ENCODE assay signal across 25 cellular contexts in the genomic region with DNA sequence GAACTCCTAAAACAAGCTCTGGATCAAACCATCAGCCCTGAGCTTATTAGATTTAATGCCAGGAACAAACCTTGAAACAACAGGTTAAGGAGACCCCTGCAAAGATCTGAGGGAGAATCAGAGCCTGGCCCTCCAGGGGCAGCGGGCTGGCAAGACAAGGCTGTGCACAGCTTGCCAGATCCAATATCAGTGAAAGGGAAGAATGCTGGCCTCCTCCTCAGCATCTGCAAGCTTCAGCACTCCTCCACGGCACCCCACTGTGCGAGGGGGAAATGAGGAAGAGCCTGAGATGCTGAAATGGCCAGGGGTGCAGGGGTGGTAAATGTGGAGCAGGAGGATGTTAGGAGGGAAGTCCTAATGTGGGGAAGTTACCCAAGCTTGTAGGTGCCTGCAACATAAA.
"Had no signal": no experiment of that assay in that cellular context is flagged by ENCODE, and none has a peak within 500 bp of the region (broad histone marks: within the 10 kb centered on the region; RNA-seq: fewer than 3 reads in every experiment).

No MANE protein-coding gene starts in this region.

- H3K36me3 ChIP-seq: breast epithelium, heart right ventricle, tibial nerve, WERI-Rb-1 had no signal

- H3K4me1 ChIP-seq: breast epithelium had no signal

- H3K4me3 ChIP-seq: breast epithelium, heart right ventricle, mucosa of descending colon, skin epidermis, tibial nerve had no signal

- H3K9me3 ChIP-seq: breast epithelium, heart right ventricle, mucosa of descending colon, tibial nerve had no signal

- H3K4me1 Mint-ChIP-seq: naive thymus-derived CD4-positive, alpha-beta T cell; stimulated activated naive B cell treated with anti-CD40 and anti-IgM and Interleukin-4, amounts not matched to agents 10 μg/mL and 1 μg/mL and 100 μg/mL, for 72 hours had no signal

- H3K27ac Mint-ChIP-seq: activated CD8-positive, alpha-beta T cell treated with anti-CD3 and anti-CD28 coated beads, Interleukin-2, amount 10 ng/mL, durations not matched to agents 7 days and 5 days; activated naive CD8-positive, alpha-beta T cell; activated T-cell treated with anti-CD3 and anti-CD28 coated beads, Interleukin-2, amount 50 U/mL, for 72 hours; naive thymus-derived CD4-positive, alpha-beta T cell; progenitor cell of endocrine pancreas; stimulated activated naive B cell treated with anti-CD40 and anti-IgM and Interleukin-4, amounts not matched to agents 10 μg/mL and 1 μg/mL and 100 μg/mL, for 72 hours had no signal

- FAIRE-seq: frontal cortex, islet of Langerhans had no signal

- H3K27ac ChIP-seq: breast epithelium, heart right ventricle, skin epidermis, WERI-Rb-1 had no signal

- H3K27me3 ChIP-seq: heart right ventricle, tibial nerve had no signal

- ATAC-seq: activated CD8-positive, alpha-beta T cell treated with anti-CD3 and anti-CD28 coated beads, Interleukin-2, amount 10 ng/mL, durations not matched to agents 7 days and 5 days; activated T-cell treated with anti-CD3 and anti-CD28 coated beads, Interleukin-2, amount 50 U/mL, for 72 hours; heart right ventricle; left colon; mucosa of descending colon; naive thymus-derived CD4-positive, alpha-beta T cell; right cardiac atrium; stimulated activated naive B cell treated with anti-CD40 and anti-IgM and Interleukin-4, amounts not matched to agents 10 μg/mL and 1 μg/mL and 100 μg/mL, for 72 hours had no signal

- H3K27me3 Mint-ChIP-seq: activated naive CD8-positive, alpha-beta T cell; progenitor cell of endocrine pancreas; stimulated activated naive B cell treated with anti-CD40 and anti-IgM and Interleukin-4, amounts not matched to agents 10 μg/mL and 1 μg/mL and 100 μg/mL, for 72 hours had no signal

- H3K4me3 Mint-ChIP-seq: activated CD8-positive, alpha-beta T cell treated with anti-CD3 and anti-CD28 coated beads, Interleukin-2, amount 10 ng/mL, durations not matched to agents 7 days and 5 days; activated naive CD8-positive, alpha-beta T cell; activated T-cell treated with anti-CD3 and anti-CD28 coated beads, Interleukin-2, amount 50 U/mL, for 72 hours; naive thymus-derived CD4-positive, alpha-beta T cell; stimulated activated naive B cell treated with anti-CD40 and anti-IgM and Interleukin-4, amounts not matched to agents 10 μg/mL and 1 μg/mL and 100 μg/mL, for 72 hours had no signal

- H3K36me3 Mint-ChIP-seq: activated naive CD8-positive, alpha-beta T cell; naive thymus-derived CD4-positive, alpha-beta T cell; stimulated activated naive B cell treated with anti-CD40 and anti-IgM and Interleukin-4, amounts not matched to agents 10 μg/mL and 1 μg/mL and 100 μg/mL, for 72 hours had no signal

- H3K9me3 Mint-ChIP-seq: activated T-cell treated with anti-CD3 and anti-CD28 coated beads, Interleukin-2, amount 50 U/mL, for 72 hours; stimulated activated naive B cell treated with anti-CD40 and anti-IgM and Interleukin-4, amounts not matched to agents 10 μg/mL and 1 μg/mL and 100 μg/mL, for 72 hours had no signal

- DNase-seq: activated CD4-positive, alpha-beta T cell treated with anti-CD3 and anti-CD28 coated beads for 48 hours; activated CD8-positive, alpha-beta memory T cell treated with anti-CD3 and anti-CD28 coated beads, Interleukin-2, amount 50 U/mL, for 48 hours; activated CD8-positive, alpha-beta T cell treated with anti-CD3 and anti-CD28 coated beads, Interleukin-2, amount 10 ng/mL, durations not matched to agents 7 days and 5 days; activated gamma-delta T cell; activated T-cell treated with anti-CD3 and anti-CD28 coated beads, Interleukin-2, amount 50 U/mL, for 72 hours; anterior cingulate cortex; cerebellar nuclear complex; dermis blood vessel endothelial cell; heart right ventricle; left colon; mucosa of descending colon; naive thymus-derived CD4-positive, alpha-beta T cell; occipital lobe; right cardiac atrium; stimulated activated CD4-positive, alpha-beta T cell treated with anti-CD3 and anti-CD28 coated beads, Interleukin-15, amount 100 ng/mL, for 24 hours; stimulated activated CD4-positive, alpha-beta T cell treated with anti-CD3 and anti-CD28 coated beads, Interleukin-4, amount 100 ng/mL, for 1 hour; stimulated activated naive B cell treated with anti-CD40 and anti-IgM and Interleukin-4, amounts not matched to agents 10 μg/mL and 1 μg/mL and 100 μg/mL, for 72 hours; WERI-Rb-1 had no signal
